Comparison of ENCODE assay signal across 17 cellular contexts in the genomic region with DNA sequence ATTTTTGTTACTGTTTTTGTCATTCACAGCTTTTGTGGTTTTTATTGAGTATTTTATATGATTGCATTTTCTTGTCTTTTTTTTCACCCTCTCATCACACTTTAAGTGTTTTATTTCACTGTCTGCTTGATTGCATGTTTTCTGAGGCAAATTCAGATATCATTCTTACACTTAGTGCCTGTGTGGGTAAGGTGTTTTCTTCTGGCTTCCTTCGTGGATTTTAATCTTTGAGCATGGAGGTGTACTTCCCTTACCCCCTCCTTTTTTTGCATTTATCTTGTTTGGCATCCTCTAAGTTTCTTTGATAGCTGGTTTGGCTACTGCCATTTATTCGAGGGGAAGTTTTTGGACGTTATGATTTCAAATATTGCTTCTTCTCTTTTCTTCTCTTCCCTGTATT.
DNase-seq lines count a peak whose midpoint lies in the region; ATAC-seq, FAIRE-seq and TF ChIP-seq lines count a peak whose summit lies in the region.
"Had no signal": no experiment of that assay in that cellular context is flagged by ENCODE, and none has a peak within 500 bp of the region (broad histone marks: within the 10 kb centered on the region; RNA-seq: fewer than 3 reads in every experiment).

No MANE protein-coding gene starts in this region.

- FAIRE-seq in endometrium (lab: Jason Lieb, UNC): peak; percentile 23

- no peak overlapping the region for H3K27ac ChIP-seq in breast epithelium
- peak overlapping the region; percentile 60 for H3K27ac ChIP-seq in psoas muscle
- H3K27ac ChIP-seq in upper lobe of left lung: no peak overlapping the region
- H3K27ac ChIP-seq in brain microvascular endothelial cell: no peak overlapping the region
- no peak overlapping the region for H3K27ac ChIP-seq in MM.1S (ENCODE audit: low read length)
- H3K27ac ChIP-seq: C4-2B, GM23248 had no signal

- no peak for TF ChIP-seq CTCF in MCF 10A (IDR thresholded peaks at IDR 0.05; ENCODE audit: unreplicated experiment)
- TF ChIP-seq CTCF in breast epithelium (IDR thresholded peaks at IDR 0.05): no peak
- no peak for TF ChIP-seq CTCF in Loucy (conservative IDR thresholded peaks at IDR 0.05; ENCODE audit: low read length)
- TF ChIP-seq CTCF in psoas muscle (IDR thresholded peaks at IDR 0.05): no peak
- TF ChIP-seq CTCF in upper lobe of left lung (IDR thresholded peaks at IDR 0.05): no peak
- TF ChIP-seq CTCF in brain microvascular endothelial cell (IDR thresholded peaks at IDR 0.05; ENCODE audit: low read depth, low read length, missing control alignments): no peak
- no peak for TF ChIP-seq CTCF in MM.1S (IDR thresholded peaks at IDR 0.05; ENCODE audit: low read length)

- WGBS in psoas muscle, 3 donors: 39 to 52% (median 39%) methylated on average over 3 of the region's 3 CpGs
- WGBS in upper lobe of left lung, 2 donors: 37 to 52% methylated on average over 3 of the region's 3 CpGs

- H3K9me3 ChIP-seq in breast epithelium: no peaks in the 10 kb centered on the region
- H3K9me3 ChIP-seq in Loucy (ENCODE audit: insufficient read depth, low read depth, low read length): no peaks in the 10 kb centered on the region
- H3K9me3 ChIP-seq in psoas muscle: no peaks in the 10 kb centered on the region
- no peaks in the 10 kb centered on the region for H3K9me3 ChIP-seq in upper lobe of left lung
- H3K9me3 ChIP-seq in MM.1S (replicated peaks; ENCODE audit: insufficient read depth, low read length): no peaks in the 10 kb centered on the region
- H3K9me3 ChIP-seq: Caco-2 had no signal

- H3K4me1 ChIP-seq in breast epithelium (no peaks in the 10 kb centered on the region), Loucy (ENCODE audit: insufficient read depth, low read length, poor library complexity, severe bottlenecking) (peaks cover 17% of the 10 kb centered on the region), psoas muscle (peaks cover 16% of the 10 kb centered on the region), upper lobe of left lung (peaks cover 0 to 9% (median 7%) of the 10 kb centered on the region in 4 donors), MM.1S (ENCODE audit: low read length) (no peaks in the 10 kb centered on the region)
- H3K4me1 ChIP-seq: Caco-2 had no signal

- H4K20me1 ChIP-seq in Loucy (ENCODE audit: insufficient read depth, low read length, poor library complexity, severe bottlenecking) (peaks cover 39% of the 10 kb centered on the region), MM.1S (ENCODE audit: insufficient read depth, low read length) (no peaks in the 10 kb centered on the region; the same call in 1 of the 2 replicates)

- H3K4me3 Mint-ChIP-seq in MCF 10A (ENCODE audit: unreplicated experiment): no peak overlapping the region

- H3K9me3 Mint-ChIP-seq in MCF 10A (ENCODE audit: unreplicated experiment): no peaks in the 10 kb centered on the region

- H3K9ac ChIP-seq in Loucy (ENCODE audit: low read depth, low read length, poor library complexity, severe bottlenecking) (no peak overlapping the region), MM.1S (ENCODE audit: low read length) (no peak overlapping the region)
- H3K9ac ChIP-seq: GM23248 had no signal

- H3K9me2 ChIP-seq in Loucy (replicated peaks; ENCODE audit: low read depth, low read length): no peaks in the 10 kb centered on the region
- H3K9me2 ChIP-seq in MM.1S (replicated peaks; ENCODE audit: insufficient read depth, low read length): no peaks in the 10 kb centered on the region

- no peak overlapping the region for H3K4me3 ChIP-seq in breast epithelium
- no peak overlapping the region for H3K4me3 ChIP-seq in Loucy (ENCODE audit: low read length, poor library complexity, severe bottlenecking)
- no peak overlapping the region for H3K4me3 ChIP-seq in psoas muscle
- no peak overlapping the region for H3K4me3 ChIP-seq in upper lobe of left lung
- H3K4me3 ChIP-seq in brain microvascular endothelial cell (ENCODE audit: low read depth, low read length): no peak overlapping the region
- H3K4me3 ChIP-seq in MM.1S (ENCODE audit: low read length): no peak overlapping the region
- H3K4me3 ChIP-seq: GM23248 had no signal

- H3K79me2 ChIP-seq in Loucy (ENCODE audit: insufficient read depth, low read length) (peaks cover 72% of the 10 kb centered on the region), MM.1S (ENCODE audit: low read length) (peaks cover 32% of the 10 kb centered on the region)

- H2AFZ ChIP-seq in Loucy (ENCODE audit: low read length) (no peak overlapping the region), MM.1S (ENCODE audit: low read length) (no peak overlapping the region)
- H2AFZ ChIP-seq: GM23248 had no signal

- intact Hi-C loops in MCF 10A (cut with micrococcal nuclease): no loop called here
- intact Hi-C loops in breast epithelium (cut with DNase I; ENCODE audit: low total_unique reads): no loop called here
- intact Hi-C loops in psoas muscle (cut with DNase I): no loop called here

- BruUV-seq in MCF 10A (replicated peaks; lab: Mats Ljungman, UMichigan): no TSS peak

- H3K27me3 Mint-ChIP-seq in MCF 10A (ENCODE audit: insufficient read depth, unreplicated experiment): no peaks in the 10 kb centered on the region

- in situ Hi-C loops in brain microvascular endothelial cell (cut with HindIII; ENCODE audit: low pct_ligation_motif_present, low sequenced_read_pairs): no loop called here

- H3K27ac Mint-ChIP-seq in MCF 10A (ENCODE audit: low read depth, unreplicated experiment): peak overlapping the region; percentile 9

- TF ChIP-seq POLR2A in breast epithelium (IDR thresholded peaks at IDR 0.05) (no peak), upper lobe of left lung (IDR thresholded peaks at IDR 0.05) (no peak)

- CTCF ChIA-PET in MCF 10A (lab: Yijun Ruan, JAX): no interaction called here

- ATAC-seq in psoas muscle (no peak), upper lobe of left lung (ENCODE audit: low FRiP score in 2 of 2) (no peak)

- peaks cover 11% of the 10 kb centered on the region for H3K4me1 Mint-ChIP-seq in MCF 10A (ENCODE audit: insufficient read depth, unreplicated experiment)

- no peak for TF ChIP-seq EP300 in upper lobe of left lung (IDR thresholded peaks at IDR 0.05)

- POLR2A ChIA-PET in MCF 10A (lab: Yijun Ruan, JAX): interaction anchor here (0.6 kb wide), 1 partner anchor 119 kb away, joined by 3 read pairs; no protein-coding TSS in a partner anchor

- DNase-seq in MCF 10A (ENCODE audit: unreplicated experiment) (no peak), breast epithelium (ENCODE audit: low spot score in 2 of 2) (no peak), psoas muscle (no peak), upper lobe of left lung (no peak), brain microvascular endothelial cell (no peak), MM.1S (no peak)
- DNase-seq: Caco-2, EL, GM23248, KG1, NCI-H1092, NCI-H2107, NCI-H526 treated with DMSO at 0.1 percent for 48 hours, SHP77 treated with DMSO at 0.1 percent for 48 hours had no signal

- H3K36me3 Mint-ChIP-seq in MCF 10A (ENCODE audit: insufficient read depth, unreplicated experiment): peaks cover 27% of the 10 kb centered on the region

- H3K27me3 ChIP-seq in breast epithelium: no peaks in the 10 kb centered on the region
- H3K27me3 ChIP-seq in Loucy (ENCODE audit: insufficient read depth, low read length, poor library complexity, severe bottlenecking): no peaks in the 10 kb centered on the region
- H3K27me3 ChIP-seq in psoas muscle (ENCODE audit: insufficient read depth in 3 of 3, low read length in 2 of 3): no peaks in the 10 kb centered on the region
- no peaks in the 10 kb centered on the region for H3K27me3 ChIP-seq in upper lobe of left lung
- H3K27me3 ChIP-seq in brain microvascular endothelial cell (replicated peaks): no peaks in the 10 kb centered on the region
- no peaks in the 10 kb centered on the region for H3K27me3 ChIP-seq in MM.1S (replicated peaks; ENCODE audit: insufficient read depth, low read length)

- 0 out of 2 replicates have a peak, but pooled peaks cover 4% of the 10 kb centered on the region for H3F3A ChIP-seq in Loucy (ENCODE audit: low read depth)
- H3F3A ChIP-seq in MM.1S (ENCODE audit: insufficient read depth, low read length): no peaks in the 10 kb centered on the region

- H3K4me2 ChIP-seq in Loucy (ENCODE audit: low read depth, low read length, poor library complexity, severe bottlenecking) (peak overlapping the region; percentile 10), MM.1S (ENCODE audit: low read depth, low read length) (no peak overlapping the region)

- no peaks in the 10 kb centered on the region for H3K36me3 ChIP-seq in breast epithelium
- peaks cover 14% of the 10 kb centered on the region; the same call in 1 of the 2 replicates for H3K36me3 ChIP-seq in Loucy (ENCODE audit: insufficient read depth, low read length)
- H3K36me3 ChIP-seq in psoas muscle (ENCODE audit: insufficient read depth in 1 of 2, low read depth in 1 of 2): no peaks in the 10 kb centered on the region
- H3K36me3 ChIP-seq in upper lobe of left lung: peaks cover 0 to 4% (median 0%) of the 10 kb centered on the region in 4 donors
- no peaks in the 10 kb centered on the region for H3K36me3 ChIP-seq in brain microvascular endothelial cell (replicated peaks)
- H3K36me3 ChIP-seq in MM.1S (replicated peaks; ENCODE audit: insufficient read depth, low read length): no peaks in the 10 kb centered on the region
